Comparison of ENCODE assay signal across 24 cellular contexts in the genomic region with DNA sequence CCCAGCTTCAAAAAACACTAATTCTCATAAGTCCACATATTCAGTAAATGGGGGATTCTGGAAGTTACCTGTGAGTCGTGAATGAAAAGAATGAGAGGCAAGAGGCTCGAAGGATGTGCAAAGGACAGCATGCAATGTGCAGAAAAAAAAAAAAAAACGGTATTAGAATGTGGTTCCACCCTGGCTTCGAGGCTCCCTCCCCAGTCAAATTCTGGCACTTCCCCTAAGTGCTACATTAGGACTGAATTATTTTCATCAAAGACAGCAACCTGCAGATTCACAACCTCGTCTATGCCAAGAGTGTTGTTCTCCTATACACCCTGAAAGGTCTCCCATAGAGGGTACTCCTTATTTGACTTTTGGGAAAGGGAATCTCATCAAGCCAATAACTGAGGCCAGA. TPM values are rescaled to one million over a fixed set of nuclear protein-coding genes. Genes with fewer than 3 reads are reported as not detected.
"Had no signal": no experiment of that assay in that cellular context is flagged by ENCODE, and none has a peak within 500 bp of the region (broad histone marks: within the 10 kb centered on the region; RNA-seq: fewer than 3 reads in every experiment).

No MANE protein-coding gene starts in this region.

- H3K27ac ChIP-seq: breast epithelium, colonic mucosa, Peyer's patch, SJCRH30, WERI-Rb-1 had no signal

- H3K9me3 ChIP-seq: colonic mucosa, Peyer's patch, SJCRH30, SK-N-SH had no signal

- H3K9ac ChIP-seq: SK-N-SH had no signal

- H3K27me3 ChIP-seq: colonic mucosa, MG63, Peyer's patch, SJCRH30 had no signal

- H3K9me2 ChIP-seq: SK-N-SH had no signal

- H3K4me3 ChIP-seq: breast epithelium, colonic mucosa, MG63, Peyer's patch, SJCRH30 had no signal

- H3K4me1 ChIP-seq: breast epithelium, colonic mucosa, Peyer's patch, SJCRH30 had no signal

- H3K36me3 ChIP-seq: breast epithelium, colonic mucosa, Peyer's patch, SJCRH30, WERI-Rb-1 had no signal

- H3K4me2 ChIP-seq: SK-N-SH had no signal

- DNase-seq: activated CD4-positive, alpha-beta T cell treated with anti-CD3 and anti-CD28 coated beads for 4 hours; activated CD8-positive, alpha-beta memory T cell treated with anti-CD3 and anti-CD28 coated beads for 24 hours; activated effector memory CD4-positive, alpha-beta T cell treated with anti-CD3 and anti-CD28 coated beads, Interleukin-2, amount 50 U/mL, for 16 hours; activated naive CD4-positive, alpha-beta T cell treated with Interleukin-2 at 50 U/mL for 16 hours; activated naive CD8-positive, alpha-beta T cell treated with anti-CD3 and anti-CD28 coated beads, Interleukin-2, amount 10 ng/mL, durations not matched to agents 7 days and 5 days; activated T-cell treated with anti-CD3 and anti-CD28 coated beads, Interleukin-2, amount 50 U/mL, for 4 hours; aorta; caudate nucleus; colonic mucosa; MG63; NCI-H1092; NCI-H1417; NCI-H1930; NCI-H2107; NCI-H226; NCI-H526; NCI-H82; Peyer's patch; Right ventricle myocardium superior; SJCRH30; SK-N-SH; WERI-Rb-1 had no signal

- ATAC-seq: activated T-cell treated with anti-CD3 and anti-CD28 coated beads, Interleukin-2, amount 50 U/mL, for 4 hours had no signal

RNA-seq across cellular contexts. Expression of a gene that starts 16.5 kb away (rescaled TPM):
- total RNA-seq: activated naive CD8-positive, alpha-beta T cell treated with anti-CD3 and anti-CD28 coated beads, Interleukin-2, amount 10 ng/mL, durations not matched to agents 7 days and 5 days; aorta; breast epithelium; colonic mucosa; NCI-H460; Peyer's patch; Right ventricle myocardium superior; SJCRH30 had no signal
- polyA plus RNA-seq: aorta had no signal
